Comparison of ENCODE assay signal across 14 cellular contexts in the genomic region with DNA sequence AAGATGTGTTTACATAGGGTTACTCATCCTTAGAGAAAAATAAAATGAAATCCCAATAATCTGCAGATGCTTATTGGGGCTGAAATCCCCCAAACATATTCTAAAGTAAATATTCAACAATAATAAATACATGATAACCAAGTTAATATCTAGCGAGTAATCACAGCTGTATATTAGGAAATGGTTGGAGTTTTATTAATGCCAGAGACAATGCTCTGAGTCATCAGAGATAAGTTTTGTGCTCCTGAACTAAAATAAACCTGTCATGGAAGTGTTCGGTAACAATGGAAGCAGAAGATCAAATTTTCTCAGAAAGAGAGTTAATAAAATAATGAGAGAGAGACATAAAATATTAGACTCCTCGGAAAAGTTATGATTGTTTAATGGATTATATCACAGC. TPM values are rescaled to one million over a fixed set of nuclear protein-coding genes. Genes with fewer than 3 reads are reported as not detected.
DNase-seq lines count a peak whose midpoint lies in the region; ATAC-seq, FAIRE-seq and TF ChIP-seq lines count a peak whose summit lies in the region.
"Had no signal": no experiment of that assay in that cellular context is flagged by ENCODE, and none has a peak within 500 bp of the region (broad histone marks: within the 10 kb centered on the region; RNA-seq: fewer than 3 reads in every experiment).

No MANE protein-coding gene starts in this region.

- H3K4me3 ChIP-seq in GM23338 (no peak overlapping the region), endothelial cell of umbilical vein (replicated peaks in 1 of 3; ENCODE audit: insufficient read depth in 1 of 3, low read depth in 1 of 3, low read length in 3 of 3) (no peak overlapping the region)
- H3K4me3 ChIP-seq: BLaER1 had no signal

- H3K9me2 ChIP-seq in GM23338 (ENCODE audit: insufficient read depth), result no peaks in the 10 kb centered on the region

- no peak for ATAC-seq in GM23338
- ATAC-seq in HG03108 (IDR thresholded peaks at IDR 0.05; ENCODE audit: unreplicated experiment), result no peak
- no peak for ATAC-seq in activated naive CD8-positive, alpha-beta T cell treated with anti-CD3 and anti-CD28 coated beads, Interleukin-2, amount 50 U/mL, for 24 hours
- ATAC-seq: HCT116 had no signal

- H3K36me3 Mint-ChIP-seq in GM23338 (ENCODE audit: low read depth), result peaks cover 91% of the 10 kb centered on the region
- peaks cover 18% of the 10 kb centered on the region for H3K36me3 Mint-ChIP-seq in activated naive CD4-positive, alpha-beta T cell treated with anti-CD3 and anti-CD28 coated beads for 36 hours (ENCODE audit: low read depth)
- H3K36me3 Mint-ChIP-seq in activated naive CD8-positive, alpha-beta T cell treated with anti-CD3 and anti-CD28 coated beads, Interleukin-2, amount 50 U/mL, for 24 hours (ENCODE audit: low read depth), result peaks cover 8% of the 10 kb centered on the region
- H3K36me3 Mint-ChIP-seq: CD8-positive, alpha-beta memory T cell had no signal

- POLR2A ChIA-PET in endothelial cell of umbilical vein (lab: Charles Lee), result interaction anchor here (1.2 kb wide), 1 partner anchor 12 kb away, joined by 5 read pairs; no protein-coding TSS in a partner anchor

- no peaks in the 10 kb centered on the region for H3K9me3 ChIP-seq in endothelial cell of umbilical vein (replicated peaks; ENCODE audit: control insufficient read depth, insufficient read depth, low read length)
- H3K9me3 ChIP-seq: BLaER1 had no signal

- CTCF ChIA-PET in endothelial cell of umbilical vein (lab: Charles Lee), result interaction anchor here (0.8 to 2.3 kb wide), 7 partner anchors 9 to 174 kb away, joined by 3 to 12 read pairs (median 4); no protein-coding TSS in a partner anchor
- CTCF ChIA-PET in activated naive CD4-positive, alpha-beta T cell treated with anti-CD3 and anti-CD28 coated beads for 36 hours (lab: Charles Lee), result no interaction called here

- H3K79me2 ChIP-seq in GM23338 (replicated peaks; ENCODE audit: insufficient read depth), result peaks cover 57% of the 10 kb centered on the region
- H3K79me2 ChIP-seq in endothelial cell of umbilical vein (ENCODE audit: control insufficient read depth, insufficient read depth, low read length), result peaks cover 25% of the 10 kb centered on the region

- no peaks in the 10 kb centered on the region; the same call in none of the 2 replicates for H4K20me1 ChIP-seq in GM23338 (replicated peaks; ENCODE audit: insufficient read depth)
- no peaks in the 10 kb centered on the region for H4K20me1 ChIP-seq in endothelial cell of umbilical vein (replicated peaks; ENCODE audit: control insufficient read depth, extremely low read depth, insufficient read depth, low read length)

- peaks cover 4% of the 10 kb centered on the region for H3K27me3 Mint-ChIP-seq in GM23338 (ENCODE audit: insufficient read depth, low read depth, poor library complexity)
- H3K27me3 Mint-ChIP-seq in activated naive CD4-positive, alpha-beta T cell treated with anti-CD3 and anti-CD28 coated beads for 36 hours (ENCODE audit: low read depth), result no peaks in the 10 kb centered on the region
- H3K27me3 Mint-ChIP-seq in activated naive CD8-positive, alpha-beta T cell treated with anti-CD3 and anti-CD28 coated beads, Interleukin-2, amount 50 U/mL, for 24 hours, result peaks cover 6% of the 10 kb centered on the region

- H3K4me1 ChIP-seq in GM23338 (ENCODE audit: insufficient read depth), result peaks cover 7% of the 10 kb centered on the region
- H3K4me1 ChIP-seq in endothelial cell of umbilical vein (ENCODE audit: control insufficient read depth, extremely low read depth, insufficient read depth, low read length), result peaks cover 60% of the 10 kb centered on the region

- peak; percentile 73 for FAIRE-seq in endothelial cell of umbilical vein (lab: Jason Lieb, UNC)
- FAIRE-seq: H54 had no signal

- dilution Hi-C loops in endothelial cell of umbilical vein (cut with MboI; ENCODE audit: extremely low pct_ligation_motif_present, low sequenced_read_pairs), result no loop called here

- TF ChIP-seq CTCF in GM23338 (conservative IDR thresholded peaks at IDR 0.05; ENCODE audit: low read depth in 2 of 2) (no peak), endothelial cell of umbilical vein (IDR thresholded peaks at IDR 0.05; ENCODE audit: extremely low read depth in 1 of 2, insufficient read depth in 1 of 2, low read depth in 1 of 2, low read length in 2 of 2) (no peak)

- H2AFZ ChIP-seq in GM23338 (no peak overlapping the region), endothelial cell of umbilical vein (ENCODE audit: low read depth, low read length) (no peak overlapping the region)

- no peak overlapping the region for H3K9ac ChIP-seq in endothelial cell of umbilical vein (replicated peaks; ENCODE audit: extremely low read depth, insufficient read depth, low read length)
- H3K9ac ChIP-seq: BLaER1 had no signal

- H3K9me1 ChIP-seq in endothelial cell of umbilical vein (replicated peaks; ENCODE audit: control insufficient read depth, extremely low read depth, insufficient read depth, low read length), result no peaks in the 10 kb centered on the region

- no peak overlapping the region for H3K4me3 Mint-ChIP-seq in GM23338
- no peak overlapping the region for H3K4me3 Mint-ChIP-seq in activated naive CD4-positive, alpha-beta T cell treated with anti-CD3 and anti-CD28 coated beads for 36 hours
- no peak overlapping the region for H3K4me3 Mint-ChIP-seq in activated naive CD8-positive, alpha-beta T cell treated with anti-CD3 and anti-CD28 coated beads, Interleukin-2, amount 50 U/mL, for 24 hours
- H3K4me3 Mint-ChIP-seq: CD8-positive, alpha-beta memory T cell had no signal

- H3K27ac Mint-ChIP-seq in GM23338, result no peak overlapping the region
- H3K27ac Mint-ChIP-seq in activated naive CD4-positive, alpha-beta T cell treated with anti-CD3 and anti-CD28 coated beads for 36 hours, result no peak overlapping the region
- H3K27ac Mint-ChIP-seq in activated naive CD8-positive, alpha-beta T cell treated with anti-CD3 and anti-CD28 coated beads, Interleukin-2, amount 50 U/mL, for 24 hours, result no peak overlapping the region
- H3K27ac Mint-ChIP-seq: CD8-positive, alpha-beta memory T cell had no signal

- H3F3A ChIP-seq in GM23338 (replicated peaks; ENCODE audit: low read depth), result no peaks in the 10 kb centered on the region

- H3K4me2 ChIP-seq in GM23338 (no peak overlapping the region), endothelial cell of umbilical vein (ENCODE audit: insufficient read depth, low read length) (peak overlapping the region; percentile 50)
- H3K4me2 ChIP-seq: BLaER1 had no signal

- peaks cover 25% of the 10 kb centered on the region for H3K4me1 Mint-ChIP-seq in GM23338
- H3K4me1 Mint-ChIP-seq in activated naive CD4-positive, alpha-beta T cell treated with anti-CD3 and anti-CD28 coated beads for 36 hours (ENCODE audit: low read depth), result no peaks in the 10 kb centered on the region
- peaks cover 2% of the 10 kb centered on the region for H3K4me1 Mint-ChIP-seq in activated naive CD8-positive, alpha-beta T cell treated with anti-CD3 and anti-CD28 coated beads, Interleukin-2, amount 50 U/mL, for 24 hours
- H3K4me1 Mint-ChIP-seq: CD8-positive, alpha-beta memory T cell had no signal

- intact Hi-C loops in endothelial cell of umbilical vein (cut with micrococcal nuclease), result loop anchor here (1.0 kb wide), 2 partner anchors 27 to 111 kb away; no protein-coding TSS in a partner anchor
- intact Hi-C loops in activated naive CD4-positive, alpha-beta T cell treated with anti-CD3 and anti-CD28 coated beads for 36 hours (cut with micrococcal nuclease), result no loop called here

- DNase-seq in GM23338 (ENCODE audit: low spot score) (no peak), amniotic epithelial cell (ENCODE audit: low read depth) (peak; percentile 35), endothelial cell of umbilical vein (ENCODE audit: low read depth, low spot score) (peak; percentile 78), lung microvascular endothelial cell (ENCODE audit: low read depth in 2 of 2) (peak; percentile 57 to 77)
- no peak for DNase-seq in activated naive CD4-positive, alpha-beta T cell treated with anti-CD3 and anti-CD28 coated beads for 36 hours
- no peak for DNase-seq in activated naive CD8-positive, alpha-beta T cell treated with anti-CD3 and anti-CD28 coated beads, Interleukin-2, amount 50 U/mL, for 24 hours
- DNase-seq: 8988T; AML-193; CD8-positive, alpha-beta memory T cell; DMS53 had no signal

- no peaks in the 10 kb centered on the region for H3K27me3 ChIP-seq in GM23338 (ENCODE audit: insufficient read depth)
- H3K27me3 ChIP-seq in endothelial cell of umbilical vein (ENCODE audit: control insufficient read depth in 2 of 2, insufficient read depth in 2 of 2, low read length in 2 of 2), result no peaks in the 10 kb centered on the region
- H3K27me3 ChIP-seq: BLaER1 had no signal

- BruUV-seq in endothelial cell of umbilical vein (replicated peaks; lab: Mats Ljungman, UMichigan), result no TSS peak

- H3K27ac ChIP-seq in GM23338 (ENCODE audit: low read depth) (0 out of 2 replicates have a peak overlapping the region, but pooled peaks have one; percentile 3), endothelial cell of umbilical vein (ENCODE audit: insufficient read depth, low read depth, low read length) (peak overlapping the region; percentile 77)
- H3K27ac ChIP-seq: BLaER1 had no signal

- H3K36me3 ChIP-seq in GM23338 (ENCODE audit: insufficient read depth) (peaks cover 53% of the 10 kb centered on the region), endothelial cell of umbilical vein (ENCODE audit: control insufficient read depth in 2 of 2, extremely low read depth in 1 of 2, insufficient read depth in 2 of 2, low read length in 2 of 2) (peaks cover 8 to 15% of the 10 kb centered on the region in 2 experiments)

- no peak for TF ChIP-seq POLR2A in endothelial cell of umbilical vein (IDR thresholded peaks at IDR 0.05; ENCODE audit: low read depth, low read length)

- no peaks in the 10 kb centered on the region; the same call in 2 of the 3 replicates for H3K9me3 Mint-ChIP-seq in GM23338
- no peaks in the 10 kb centered on the region for H3K9me3 Mint-ChIP-seq in activated naive CD4-positive, alpha-beta T cell treated with anti-CD3 and anti-CD28 coated beads for 36 hours
- no peaks in the 10 kb centered on the region for H3K9me3 Mint-ChIP-seq in activated naive CD8-positive, alpha-beta T cell treated with anti-CD3 and anti-CD28 coated beads, Interleukin-2, amount 50 U/mL, for 24 hours

RNA-seq across cellular contexts. Expression of gene FLT1, which starts 31.4 kb away (rescaled TPM):
- 112 and 116 TPM in 2 replicates for total RNA-seq in GM23338 (2014; rRNA removed; shearing (Covaris generic))
- polyA plus RNA-seq in GM23338 (2016; fragmentation: Nextera tagmentation; extraction: Ambion mirVana), result 22.3 and 26.8 TPM in 2 replicates
- 104 and 178 TPM in 2 replicates for total RNA-seq in endothelial cell of umbilical vein
- 16.0 and 17.9 TPM in 2 replicates for polyA plus RNA-seq in endothelial cell of umbilical vein
- polyA plus RNA-seq in endothelial cell of umbilical vein (2011; cell fraction: cytosol; rRNA removed), result 19.5 and 20.7 TPM in 2 replicates
- polyA plus RNA-seq in endothelial cell of umbilical vein (2011; cell fraction: nucleus; rRNA removed), result 34.8 and 37.3 TPM in 2 replicates
- polyA plus RNA-seq in endothelial cell of umbilical vein (2012), result 59.0 and 77.2 TPM in 2 replicates
- 47.7 and 52.6 TPM in 2 replicates for polyA minus RNA-seq in endothelial cell of umbilical vein
- not detected for polyA minus RNA-seq in endothelial cell of umbilical vein (2011; cell fraction: cytosol; rRNA and poly(A)+ RNA removed)
- polyA minus RNA-seq in endothelial cell of umbilical vein (2011; cell fraction: nucleus; rRNA and poly(A)+ RNA removed), result 36.8 and 57.0 TPM in 2 replicates
- total RNA-seq in lung microvascular endothelial cell, result 3.4 and 42.7 TPM in 2 replicates
- 10 to 100 TPM; 21.8 to 21.9 TPM for total RNA-seq in activated naive CD4-positive, alpha-beta T cell treated with anti-CD3 and anti-CD28 coated beads for 36 hours
- polyA plus RNA-seq: CD8-positive, alpha-beta memory T cell had no signal

Comparison
In these comparisons a context has a peak if more than half of its experiments do, and no peak if none do; other contexts are left out.
1. DNase-seq: peak in amniotic epithelial cell (single experiment), endothelial cell of umbilical vein (single experiment) and lung microvascular endothelial cell (2 of 2); none in GM23338 (single experiment), activated naive CD4-positive, alpha-beta T cell treated with anti-CD3 and anti-CD28 coated beads for 36 hours (single experiment) and activated naive CD8-positive, alpha-beta T cell treated with anti-CD3 and anti-CD28 coated beads, Interleukin-2, amount 50 U/mL, for 24 hours (single experiment).